ENCODE assay signal across 26 cellular contexts in genomic region chr9:9392755-9393154, GRCh38.
DNase-seq lines count a peak whose midpoint lies in the region; FAIRE-seq and TF ChIP-seq lines count a peak whose summit lies in the region.
"Had no signal": no experiment of that assay in that cellular context is flagged by ENCODE, and none has a peak within 500 bp of the region (broad histone marks: within the 10 kb centered on the region; RNA-seq: fewer than 3 reads in every experiment).

No MANE protein-coding gene starts in this region.

- FAIRE-seq in small intestine (lab: Jason Lieb, UNC), result no peak
- FAIRE-seq: A549, D721Med, GM12891, GM19239, H1 had no signal

- H3K4me1 ChIP-seq in endodermal cell (ENCODE audit: control insufficient read depth, insufficient read depth, low read length) (peaks cover 3% of the 10 kb centered on the region), small intestine (ENCODE audit: control insufficient read depth in 2 of 2, insufficient read depth in 1 of 2, low read depth in 1 of 2, low read length in 1 of 2) (no peaks in the 10 kb centered on the region), spleen (no peaks in the 10 kb centered on the region)
- H3K4me1 ChIP-seq: A549, BE2C had no signal

- H3K9me3 ChIP-seq in endodermal cell (ENCODE audit: control insufficient read depth, low read length) (no peaks in the 10 kb centered on the region), small intestine (ENCODE audit: control insufficient read depth, low read depth) (no peaks in the 10 kb centered on the region), spleen (no peaks in the 10 kb centered on the region)
- H3K9me3 ChIP-seq: A549; BE2C; BLaER1 treated with 17β-estradiol and CSF1 and Interleukin-3, amounts not matched to agents 10 nM and 100 nM had no signal

- H3K27me3 ChIP-seq in endodermal cell (ENCODE audit: control insufficient read depth, insufficient read depth, low read length, poor library complexity, severe bottlenecking) (no peaks in the 10 kb centered on the region), small intestine (ENCODE audit: control insufficient read depth in 2 of 2, insufficient read depth in 2 of 2, low read length in 2 of 2) (no peaks in the 10 kb centered on the region), spleen (replicated peaks in 1 of 7) (no peaks in the 10 kb centered on the region)
- H3K27me3 ChIP-seq: BE2C; BLaER1 treated with 17β-estradiol and CSF1 and Interleukin-3, amounts not matched to agents 10 nM and 100 nM had no signal

- H3K27me3 Mint-ChIP-seq in endodermal cell (ENCODE audit: insufficient read depth), result no peaks in the 10 kb centered on the region
- H3K27me3 Mint-ChIP-seq: CD4-positive, alpha-beta T cell had no signal

- no peak overlapping the region for H3K9ac ChIP-seq in endodermal cell (ENCODE audit: extremely low read depth, low read length, poor library complexity, severe bottlenecking)
- H3K9ac ChIP-seq: BLaER1 treated with 17β-estradiol and CSF1 and Interleukin-3, amounts not matched to agents 10 nM and 100 nM; GM23248 had no signal

- no peak overlapping the region for H3K27ac Mint-ChIP-seq in endodermal cell
- H3K27ac Mint-ChIP-seq: CD14-positive monocyte; CD4-positive, alpha-beta T cell; CD8-positive, alpha-beta memory T cell had no signal

- H3K4me3 ChIP-seq in endodermal cell (ENCODE audit: low read length) (no peak overlapping the region), small intestine (ENCODE audit: low read depth in 1 of 2, low read length in 2 of 2) (no peak overlapping the region), spleen (no peak overlapping the region)
- H3K4me3 ChIP-seq: A549; BLaER1 treated with 17β-estradiol and CSF1 and Interleukin-3, amounts not matched to agents 10 nM and 100 nM; GM23248 had no signal

- DNase-seq in HT-29 (ENCODE audit: low spot score) (peak; percentile 12), endodermal cell (peak; percentile 43), small intestine (peak; percentile 1), spleen (no peak), NCI-H2196 treated with DMSO at 0.1 percent for 48 hours (lab: John Stamatoyannopoulos, UW; ENCODE audit: unreplicated experiment) (no peak), iPS-NIHi11 (ENCODE audit: low spot score) (no peak)
- DNase-seq: 8988T; ACHN; AML-193; BE2C; CD4-positive, alpha-beta T cell; CD8-positive, alpha-beta memory T cell; DMS 273 treated with DMSO at 0.1 percent for 48 hours; DMS79; EL; GF-D8; GM23248; H7; HCEC 1CT had no signal

- H3K9me3 Mint-ChIP-seq in endodermal cell, result no peaks in the 10 kb centered on the region
- H3K9me3 Mint-ChIP-seq: CD4-positive, alpha-beta T cell had no signal

- H3K27ac ChIP-seq in endodermal cell (ENCODE audit: low read depth, low read length), result no peak overlapping the region
- no peak overlapping the region for H3K27ac ChIP-seq in small intestine (ENCODE audit: low read depth in 1 of 2, low read length in 1 of 2)
- H3K27ac ChIP-seq in spleen, result no peak overlapping the region
- H3K27ac ChIP-seq: A549; BLaER1 treated with 17β-estradiol and CSF1 and Interleukin-3, amounts not matched to agents 10 nM and 100 nM; GM23248 had no signal

- H3K4me3 Mint-ChIP-seq in endodermal cell, result no peak overlapping the region
- H3K4me3 Mint-ChIP-seq: CD14-positive monocyte; CD4-positive, alpha-beta T cell; CD8-positive, alpha-beta memory T cell had no signal

- peaks cover 25% of the 10 kb centered on the region for H3K4me1 Mint-ChIP-seq in endodermal cell
- H3K4me1 Mint-ChIP-seq: CD14-positive monocyte; CD8-positive, alpha-beta memory T cell had no signal

- 93 to 95% methylated on average over 2 to 3 of the region's 3 CpGs for WGBS in endodermal cell (ENCODE audit: insufficient coverage in 1 of 2, insufficient read length in 1 of 2), 2 experiments
- 73 to 81% (median 77%) methylated on average over 3 of the region's 3 CpGs for WGBS in small intestine, 3 donors
- WGBS in spleen, 5 donors, result 72 to 82% (median 79%) methylated on average over 3 of the region's 3 CpGs

- H3K36me3 Mint-ChIP-seq in endodermal cell (ENCODE audit: low read depth), result no peaks in the 10 kb centered on the region
- H3K36me3 Mint-ChIP-seq: CD14-positive monocyte; CD8-positive, alpha-beta memory T cell had no signal

- TF ChIP-seq POLR2A in spleen (IDR thresholded peaks at IDR 0.05), result no peak

- no peak for TF ChIP-seq CTCF in endodermal cell (conservative IDR thresholded peaks at IDR 0.05)
- no peak for TF ChIP-seq CTCF in spleen (IDR thresholded peaks at IDR 0.05 in 8 of 11, conservative IDR thresholded peaks at IDR 0.05 in 3 of 11)

- H3K36me3 ChIP-seq in endodermal cell (ENCODE audit: control insufficient read depth, insufficient read depth, low read length), result no peaks in the 10 kb centered on the region
- no peaks in the 10 kb centered on the region for H3K36me3 ChIP-seq in small intestine (ENCODE audit: control insufficient read depth in 2 of 2, insufficient read depth in 2 of 2, low read length in 2 of 2)
- H3K36me3 ChIP-seq in spleen, result no peaks in the 10 kb centered on the region
- H3K36me3 ChIP-seq: BE2C; BLaER1 treated with 17β-estradiol and CSF1 and Interleukin-3, amounts not matched to agents 10 nM and 100 nM had no signal

- intact Hi-C loops in spleen (cut with DNase I; ENCODE audit: low total_unique reads), result no loop called here

Comparison
In these comparisons a context has a peak if more than half of its experiments do, and no peak if none do; other contexts are left out.
1. DNase-seq: peak in HT-29 (single experiment), endodermal cell (single experiment) and small intestine (single experiment); none in spleen (single experiment), NCI-H2196 treated with DMSO at 0.1 percent for 48 hours (single experiment) and iPS-NIHi11 (single experiment).